ENCODE assay signal across 21 cellular contexts in genomic region chr19:20787766-20788165, GRCh38. TPM values are rescaled to one million over a fixed set of nuclear protein-coding genes. Genes with fewer than 3 reads are reported as not detected.
"Had no signal": no experiment of that assay in that cellular context is flagged by ENCODE, and none has a peak within 500 bp of the region (broad histone marks: within the 10 kb centered on the region; RNA-seq: fewer than 3 reads in every experiment).

No MANE protein-coding gene starts in this region.

- H3K9me3 ChIP-seq: thoracic aorta had no signal

- H3K4me1 Mint-ChIP-seq: activated CD4-positive, alpha-beta T cell treated with anti-CD3 and anti-CD28 coated beads, Interleukin-2, amount 10 ng/mL, durations not matched to agents 24 days and 14 days; stimulated activated effector memory CD8-positive, alpha-beta T cell treated with anti-CD3 and anti-CD28 coated beads, Interleukin-12 subunit alpha, Interleukin-12 subunit beta, amount 100 ng/mL, for 72 hours had no signal

- H3K4me1 ChIP-seq: left lung, upper lobe of left lung had no signal

- H3K36me3 ChIP-seq: brain microvascular endothelial cell had no signal

- H3K27me3 ChIP-seq: brain microvascular endothelial cell, left lung, upper lobe of left lung had no signal

- H3K27ac Mint-ChIP-seq: activated CD4-positive, alpha-beta T cell treated with anti-CD3 and anti-CD28 coated beads, Interleukin-2, amount 10 ng/mL, durations not matched to agents 24 days and 14 days; activated naive CD4-positive, alpha-beta T cell treated with anti-CD3 and anti-CD28 coated beads, Interleukin-2, amount 50 U/mL, for 24 hours; mesothelial cell of epicardium; natural killer cell; stimulated activated effector memory CD8-positive, alpha-beta T cell treated with anti-CD3 and anti-CD28 coated beads, Interleukin-12 subunit alpha, Interleukin-12 subunit beta, amount 100 ng/mL, for 72 hours had no signal

- DNase-seq: activated CD4-positive, alpha-beta T cell treated with anti-CD3 and anti-CD28 coated beads, Interleukin-2, amount 10 ng/mL, durations not matched to agents 24 days and 14 days; activated CD4-positive, CD25-positive, alpha-beta regulatory T cell; activated CD8-positive, alpha-beta memory T cell treated with anti-CD3 and anti-CD28 coated beads, Interleukin-2, amount 50 U/mL, for 48 hours; activated effector memory CD4-positive, alpha-beta T cell treated with anti-CD3 and anti-CD28 coated beads, Interleukin-2, amount 50 U/mL, for 16 hours; activated T-cell treated with anti-CD3 and anti-CD28 coated beads, Interleukin-2, amount 50 U/mL, for 48 hours; aorta; brain microvascular endothelial cell; central memory CD4-positive, alpha-beta T cell; effector memory CD4-positive, alpha-beta T cell; foreskin melanocyte; left lung; natural killer cell; small intestine; stimulated activated CD4-positive, alpha-beta T cell treated with anti-CD3 and anti-CD28 coated beads, Interleukin-2, amount 100 ng/mL, for 24 hours; upper lobe of left lung had no signal

- H3K27me3 Mint-ChIP-seq: activated CD4-positive, alpha-beta T cell treated with anti-CD3 and anti-CD28 coated beads, Interleukin-2, amount 10 ng/mL, durations not matched to agents 24 days and 14 days; activated naive CD4-positive, alpha-beta T cell treated with anti-CD3 and anti-CD28 coated beads, Interleukin-2, amount 50 U/mL, for 24 hours had no signal

- H3K27ac ChIP-seq: brain microvascular endothelial cell, left lung, thoracic aorta, upper lobe of left lung had no signal

- H3K4me3 ChIP-seq: left lung, thoracic aorta, upper lobe of left lung had no signal

- H3K9me3 Mint-ChIP-seq: mesothelial cell of epicardium; stimulated activated effector memory CD8-positive, alpha-beta T cell treated with anti-CD3 and anti-CD28 coated beads, Interleukin-12 subunit alpha, Interleukin-12 subunit beta, amount 100 ng/mL, for 72 hours had no signal

- H3K4me3 Mint-ChIP-seq: activated CD4-positive, alpha-beta T cell treated with anti-CD3 and anti-CD28 coated beads, Interleukin-2, amount 10 ng/mL, durations not matched to agents 24 days and 14 days; activated naive CD4-positive, alpha-beta T cell treated with anti-CD3 and anti-CD28 coated beads, Interleukin-2, amount 50 U/mL, for 24 hours; mesothelial cell of epicardium; natural killer cell; stimulated activated effector memory CD8-positive, alpha-beta T cell treated with anti-CD3 and anti-CD28 coated beads, Interleukin-12 subunit alpha, Interleukin-12 subunit beta, amount 100 ng/mL, for 72 hours had no signal

- ATAC-seq: esophagus mucosa; left lung; natural killer cell; sciatic nerve; stimulated activated effector memory CD8-positive, alpha-beta T cell treated with anti-CD3 and anti-CD28 coated beads, Interleukin-12 subunit alpha, Interleukin-12 subunit beta, amount 100 ng/mL, for 72 hours had no signal

RNA-seq across cellular contexts. Expression of gene ZNF66, which starts 11.7 kb away (rescaled TPM):
- polyA plus RNA-seq: aorta had no signal
